28 cellular contexts compared by ENCODE assay signal in the genomic region with DNA sequence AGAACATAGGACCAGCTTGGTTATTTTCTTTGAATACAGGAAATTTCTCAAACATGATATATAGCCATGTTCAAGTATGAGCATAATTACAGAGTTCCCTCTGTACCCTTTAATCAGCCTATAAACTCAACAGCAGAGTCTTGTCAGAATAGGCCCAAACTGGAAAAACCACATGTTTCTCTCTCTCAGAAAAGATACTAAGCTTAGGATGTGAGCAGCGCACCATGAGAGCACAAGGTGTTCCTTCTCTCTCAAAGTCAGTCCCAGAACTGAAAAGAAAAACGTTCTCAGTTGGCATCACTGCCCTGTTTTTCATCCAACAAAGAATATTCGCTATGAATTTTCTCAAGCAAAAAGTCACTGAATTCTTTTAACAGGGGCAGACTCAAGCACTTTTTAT. TPM values are rescaled to one million over a fixed set of nuclear protein-coding genes. Genes with fewer than 3 reads are reported as not detected.
DNase-seq lines count a peak whose midpoint lies in the region; ATAC-seq and TF ChIP-seq lines count a peak whose summit lies in the region.
"Had no signal": no experiment of that assay in that cellular context is flagged by ENCODE, and none has a peak within 500 bp of the region (broad histone marks: within the 10 kb centered on the region; RNA-seq: fewer than 3 reads in every experiment).

No MANE protein-coding gene starts in this region.

- TF ChIP-seq POLR2A in testis (IDR thresholded peaks at IDR 0.05) = no peak

- no peaks in the 10 kb centered on the region for H3K9me3 ChIP-seq in testis
- H3K9me3 ChIP-seq: breast epithelium, ovary, right atrium auricular region, transverse colon had no signal

- no peaks in the 10 kb centered on the region for H3K27me3 ChIP-seq in testis
- H3K27me3 ChIP-seq: breast epithelium, ovary, right atrium auricular region, transverse colon had no signal

- no peak overlapping the region for H3K4me3 Mint-ChIP-seq in chondrocyte (ENCODE audit: unreplicated experiment)
- H3K4me3 Mint-ChIP-seq in activated CD8-positive, alpha-beta memory T cell treated with anti-CD3 and anti-CD28 coated beads, Interleukin-2, amount 10 ng/mL, durations not matched to agents 7 days and 5 days = no peak overlapping the region
- H3K4me3 Mint-ChIP-seq: CD8-positive, alpha-beta T cell; HFFc6; natural killer cell; T-helper 2 cell treated with Interferon-gamma antibody and Interleukin-4, amounts not matched to agents 5 μg/mL and 100 μg/mL, for 36 hours had no signal

- DNase-seq in NCI-H2227 treated with DMSO at 0.1 percent for 48 hours (lab: John Stamatoyannopoulos, UW) (peak; percentile 69), chondrocyte (ENCODE audit: low spot score) (no peak), midbrain (lab: John Stamatoyannopoulos, UW) (peak; percentile 49), testis (peak; percentile 18), NCI-H1694 (lab: John Stamatoyannopoulos, UW) (no peak), NCI-H2029 treated with DMSO at 0.1 percent for 48 hours (lab: John Stamatoyannopoulos, UW) (no peak)
- DNase-seq in activated CD8-positive, alpha-beta memory T cell treated with anti-CD3 and anti-CD28 coated beads, Interleukin-2, amount 10 ng/mL, durations not matched to agents 7 days and 5 days = no peak
- DNase-seq: activated CD4-positive, alpha-beta T cell treated with anti-CD3 and anti-CD28 coated beads for 48 hours; activated naive CD4-positive, alpha-beta T cell; activated T-cell treated with anti-CD3 and anti-CD28 coated beads, Interleukin-2, amount 50 U/mL, for 48 hours; CD8-positive, alpha-beta T cell; DMS 273 treated with DMSO at 0.1 percent for 48 hours; HFFc6; left colon; mesenchymal stem cell; MM.1S; natural killer cell; NCI-H187; NCI-H345; NCI-H774; ovary; stimulated activated naive CD4-positive, alpha-beta T cell treated with Interleukin-2 at 50 U/mL for 16 hours; transverse colon had no signal

- no peaks in the 10 kb centered on the region for H3K36me3 Mint-ChIP-seq in chondrocyte (ENCODE audit: low read depth)
- no peaks in the 10 kb centered on the region for H3K36me3 Mint-ChIP-seq in activated CD8-positive, alpha-beta memory T cell treated with anti-CD3 and anti-CD28 coated beads, Interleukin-2, amount 10 ng/mL, durations not matched to agents 7 days and 5 days
- H3K36me3 Mint-ChIP-seq: CD8-positive, alpha-beta T cell; natural killer cell had no signal

- intact Hi-C loops in testis (cut with DNase I; ENCODE audit: low total_unique reads) = no loop called here

- no peak for ATAC-seq in activated CD8-positive, alpha-beta memory T cell treated with anti-CD3 and anti-CD28 coated beads, Interleukin-2, amount 10 ng/mL, durations not matched to agents 7 days and 5 days
- no peak for ATAC-seq in HG02610 (IDR thresholded peaks at IDR 0.05; ENCODE audit: unreplicated experiment)
- ATAC-seq: CD8-positive, alpha-beta T cell; K562; left colon; natural killer cell had no signal

- no peaks in the 10 kb centered on the region for H3K27me3 Mint-ChIP-seq in chondrocyte (ENCODE audit: low read depth)
- H3K27me3 Mint-ChIP-seq in activated CD8-positive, alpha-beta memory T cell treated with anti-CD3 and anti-CD28 coated beads, Interleukin-2, amount 10 ng/mL, durations not matched to agents 7 days and 5 days = no peaks in the 10 kb centered on the region

- H3K9me3 Mint-ChIP-seq in chondrocyte (ENCODE audit: low read depth) = no peaks in the 10 kb centered on the region
- peaks cover 2% of the 10 kb centered on the region for H3K9me3 Mint-ChIP-seq in activated CD8-positive, alpha-beta memory T cell treated with anti-CD3 and anti-CD28 coated beads, Interleukin-2, amount 10 ng/mL, durations not matched to agents 7 days and 5 days (ENCODE audit: low read depth)
- H3K9me3 Mint-ChIP-seq: CD8-positive, alpha-beta T cell; HFFc6; natural killer cell; T-helper 2 cell treated with Interferon-gamma antibody and Interleukin-4, amounts not matched to agents 5 μg/mL and 100 μg/mL, for 36 hours had no signal

- H3K27ac Mint-ChIP-seq in chondrocyte (ENCODE audit: unreplicated experiment) = peak overlapping the region; percentile 65
- H3K27ac Mint-ChIP-seq in activated CD8-positive, alpha-beta memory T cell treated with anti-CD3 and anti-CD28 coated beads, Interleukin-2, amount 10 ng/mL, durations not matched to agents 7 days and 5 days = no peak overlapping the region
- H3K27ac Mint-ChIP-seq: CD8-positive, alpha-beta T cell; HFFc6; natural killer cell; T-helper 2 cell treated with Interferon-gamma antibody and Interleukin-4, amounts not matched to agents 5 μg/mL and 100 μg/mL, for 36 hours had no signal

- H3K36me3 ChIP-seq in testis (ENCODE audit: low read depth, missing control alignments) = no peaks in the 10 kb centered on the region
- H3K36me3 ChIP-seq: breast epithelium, ovary, right atrium auricular region, transverse colon had no signal

- H3K4me3 ChIP-seq in testis = no peak overlapping the region
- H3K4me3 ChIP-seq: breast epithelium, K562, ovary, right atrium auricular region, transverse colon had no signal

- peak overlapping the region in 1 of 2 donors; percentile 8 for H3K27ac ChIP-seq in testis
- H3K27ac ChIP-seq: ovary, right atrium auricular region, transverse colon had no signal

- CTCF ChIA-PET in activated CD8-positive, alpha-beta memory T cell treated with anti-CD3 and anti-CD28 coated beads, Interleukin-2, amount 10 ng/mL, durations not matched to agents 7 days and 5 days (lab: Charles Lee) = interaction anchor here (1.3 kb wide), 1 partner anchor 44 kb away, joined by 4 read pairs; no protein-coding TSS in a partner anchor

- WGBS in testis, 2 donors = 21 to 29% methylated on average over 3 of the region's 3 CpGs

- H3K4me1 Mint-ChIP-seq in chondrocyte (ENCODE audit: low read depth) = peaks cover 13% of the 10 kb centered on the region
- no peaks in the 10 kb centered on the region for H3K4me1 Mint-ChIP-seq in activated CD8-positive, alpha-beta memory T cell treated with anti-CD3 and anti-CD28 coated beads, Interleukin-2, amount 10 ng/mL, durations not matched to agents 7 days and 5 days
- H3K4me1 Mint-ChIP-seq: natural killer cell had no signal

- no peaks in the 10 kb centered on the region for H3K4me1 ChIP-seq in testis
- H3K4me1 ChIP-seq: breast epithelium, right atrium auricular region, transverse colon had no signal

- TF ChIP-seq CTCF in chondrocyte (IDR thresholded peaks at IDR 0.05) (no peak), testis (IDR thresholded peaks at IDR 0.05) (no peak)

RNA-seq across cellular contexts. Expression of a gene that starts 28.5 kb away (rescaled TPM):
- total RNA-seq in chondrocyte (14.1 to 75.6 TPM (median 14.4 TPM) in 3 replicates), testis (10 to 100 TPM; 61.1 to 64.6 TPM)
- 56.1 TPM for polyA plus RNA-seq in testis (ENCODE audit: insufficient read depth, low read depth, low replicate concordance)
- total RNA-seq in activated CD8-positive, alpha-beta memory T cell treated with anti-CD3 and anti-CD28 coated beads, Interleukin-2, amount 10 ng/mL, durations not matched to agents 7 days and 5 days = not detected
- total RNA-seq: CD8-positive, alpha-beta T cell had no signal

Comparison
In these comparisons a context has a peak if more than half of its experiments do, and no peak if none do; other contexts are left out.
1. DNase-seq: peak in NCI-H2227 treated with DMSO at 0.1 percent for 48 hours (single experiment), midbrain (single experiment) and testis (single experiment); none in chondrocyte (single experiment), activated CD8-positive, alpha-beta memory T cell treated with anti-CD3 and anti-CD28 coated beads, Interleukin-2, amount 10 ng/mL, durations not matched to agents 7 days and 5 days (single experiment), NCI-H1694 (single experiment) and NCI-H2029 treated with DMSO at 0.1 percent for 48 hours (single experiment).
2. RNA of a gene that starts 28.5 kb away (total RNA-seq): 61.1 to 64.6 TPM in testis and 14.1 to 75.6 TPM in chondrocyte; not detected in activated CD8-positive, alpha-beta memory T cell treated with anti-CD3 and anti-CD28 coated beads, Interleukin-2, amount 10 ng/mL, durations not matched to agents 7 days and 5 days; every median in the first group is over 10 times any median in the second.